1 cellular context compared by ENCODE assay signal in the genomic region with DNA sequence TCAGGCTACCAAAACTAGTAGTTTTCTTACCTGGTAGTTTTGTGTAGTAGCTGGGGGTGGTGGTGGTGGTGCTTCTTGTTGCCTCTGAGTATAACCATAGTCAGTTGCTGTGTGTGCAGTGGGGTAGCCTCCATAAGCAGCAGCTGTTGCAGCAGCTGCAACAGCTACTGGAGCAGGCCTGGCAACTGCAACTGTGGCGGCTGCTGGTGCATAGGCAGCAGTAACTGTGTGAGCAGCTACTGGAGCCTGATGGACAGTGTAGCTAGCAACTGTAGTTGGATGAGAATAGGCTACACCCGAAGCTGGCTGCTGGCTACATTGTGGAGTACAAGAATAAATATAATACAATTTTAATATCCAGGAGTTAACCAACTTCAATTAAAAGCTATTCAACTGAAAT.
TF ChIP-seq lines count a peak whose summit lies in the region.

No MANE protein-coding gene starts in this region.

TF ChIP-seq in SK-N-SH, 30 proteins besides CTCF, POLR2A, EP300 and RAD21 (continued from another document):
- TF ChIP-seq REST (IDR thresholded peaks at IDR 0.05; ENCODE audit: low read depth, low read length), result no peak
- no peak for TF ChIP-seq POLR2AphosphoS5 (IDR thresholded peaks at IDR 0.05; ENCODE audit: low read depth, low read length)
- TF ChIP-seq, protein P1, sequence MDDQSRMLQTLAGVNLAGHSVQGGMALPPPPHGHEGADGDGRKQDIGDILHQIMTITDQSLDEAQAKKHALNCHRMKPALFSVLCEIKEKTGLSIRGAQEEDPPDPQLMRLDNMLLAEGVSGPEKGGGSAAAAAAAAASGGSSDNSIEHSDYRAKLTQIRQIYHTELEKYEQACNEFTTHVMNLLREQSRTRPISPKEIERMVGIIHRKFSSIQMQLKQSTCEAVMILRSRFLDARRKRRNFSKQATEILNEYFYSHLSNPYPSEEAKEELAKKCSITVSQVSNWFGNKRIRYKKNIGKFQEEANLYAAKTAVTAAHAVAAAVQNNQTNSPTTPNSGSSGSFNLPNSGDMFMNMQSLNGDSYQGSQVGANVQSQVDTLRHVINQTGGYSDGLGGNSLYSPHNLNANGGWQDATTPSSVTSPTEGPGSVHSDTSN (IDR thresholded peaks at IDR 0.05), result no peak
- TF ChIP-seq ELF1 (IDR thresholded peaks at IDR 0.05), result no peak
- TF ChIP-seq TCF12 (IDR thresholded peaks at IDR 0.05), result no peak
- TF ChIP-seq FOXM1 (IDR thresholded peaks at IDR 0.05; ENCODE audit: low read depth), result no peak
- TF ChIP-seq MEF2A (IDR thresholded peaks at IDR 0.05; ENCODE audit: borderline replicate concordance, low read depth), result no peak
